In genomic region chr6:3088446-3088845, GRCh38 we compare ENCODE assay signal across 12 cellular contexts. TPM values are rescaled to one million over a fixed set of nuclear protein-coding genes. Genes with fewer than 3 reads are reported as not detected.
DNase-seq lines count a peak whose midpoint lies in the region; ATAC-seq and TF ChIP-seq lines count a peak whose summit lies in the region.
"Had no signal": no experiment of that assay in that cellular context is flagged by ENCODE, and none has a peak within 500 bp of the region (broad histone marks: within the 10 kb centered on the region; RNA-seq: fewer than 3 reads in every experiment).

No MANE protein-coding gene starts in this region.

- no peaks in the 10 kb centered on the region for H3K27me3 Mint-ChIP-seq in activated CD8-positive, alpha-beta T cell treated with anti-CD3 and anti-CD28 coated beads, Interleukin-2, amount 10 ng/mL, durations not matched to agents 7 days and 5 days (ENCODE audit: low read depth)

- POLR2A ChIA-PET in activated CD8-positive, alpha-beta T cell treated with anti-CD3 and anti-CD28 coated beads, Interleukin-2, amount 10 ng/mL, durations not matched to agents 7 days and 5 days (lab: Charles Lee): no interaction called here

- peak overlapping the region in 8 of 12 donors; percentile 14 to 73 (median 34) for H3K27ac ChIP-seq in heart left ventricle
- H3K27ac ChIP-seq: body of pancreas had no signal

- H3K36me3 ChIP-seq in heart left ventricle: peaks cover 0 to 72% (median 71%) of the 10 kb centered on the region in 9 donors
- peaks cover 27% of the 10 kb centered on the region for H3K36me3 ChIP-seq in skeletal muscle satellite cell (ENCODE audit: insufficient read depth, low read length)

- peaks cover 58% of the 10 kb centered on the region for H3K36me3 Mint-ChIP-seq in activated CD8-positive, alpha-beta T cell treated with anti-CD3 and anti-CD28 coated beads, Interleukin-2, amount 10 ng/mL, durations not matched to agents 7 days and 5 days (ENCODE audit: low read depth)

- H3K4me3 ChIP-seq in heart left ventricle (no peak overlapping the region), skeletal muscle satellite cell (ENCODE audit: low read length) (no peak overlapping the region)
- H3K4me3 ChIP-seq: body of pancreas had no signal

- TF ChIP-seq CTCF in heart left ventricle (IDR thresholded peaks at IDR 0.05): no peak

- H3K4me3 Mint-ChIP-seq in activated CD8-positive, alpha-beta T cell treated with anti-CD3 and anti-CD28 coated beads, Interleukin-2, amount 10 ng/mL, durations not matched to agents 7 days and 5 days: no peak overlapping the region

- H3K27ac Mint-ChIP-seq in activated CD8-positive, alpha-beta T cell treated with anti-CD3 and anti-CD28 coated beads, Interleukin-2, amount 10 ng/mL, durations not matched to agents 7 days and 5 days: peak overlapping the region; percentile 52

- H3K4me1 ChIP-seq in heart left ventricle: peaks cover 0 to 8% (median 0%) of the 10 kb centered on the region in 12 donors
- H3K4me1 ChIP-seq in skeletal muscle satellite cell (ENCODE audit: control insufficient read depth, insufficient read depth, low read length): peaks cover 13% of the 10 kb centered on the region
- H3K4me1 ChIP-seq: body of pancreas had no signal

- DNase-seq in HT1080 (ENCODE audit: low read depth) (peak; percentile 19), heart left ventricle (peak in 1 of 5 donors; percentile 16), SHP77 (lab: John Stamatoyannopoulos, UW) (no peak)
- no peak for DNase-seq in activated CD8-positive, alpha-beta T cell treated with anti-CD3 and anti-CD28 coated beads, Interleukin-2, amount 10 ng/mL, durations not matched to agents 7 days and 5 days
- DNase-seq: activated CD4-positive, alpha-beta T cell treated with anti-CD3 and anti-CD28 coated beads, Interleukin-2, amount 50 U/mL, for 4 hours; body of pancreas; GOT3; Karpas-422; NCI-H526 had no signal

- no peak overlapping the region for H3K9ac ChIP-seq in skeletal muscle satellite cell (ENCODE audit: low read depth, low read length)

- no peak for TF ChIP-seq POLR2A in heart left ventricle (IDR thresholded peaks at IDR 0.05)

- CTCF ChIA-PET in activated CD8-positive, alpha-beta T cell treated with anti-CD3 and anti-CD28 coated beads, Interleukin-2, amount 10 ng/mL, durations not matched to agents 7 days and 5 days (lab: Charles Lee): no interaction called here

- no peaks in the 10 kb centered on the region for H3K27me3 ChIP-seq in heart left ventricle
- H3K27me3 ChIP-seq in skeletal muscle satellite cell (ENCODE audit: control insufficient read depth, insufficient read depth, low read length): no peaks in the 10 kb centered on the region
- H3K27me3 ChIP-seq: body of pancreas had no signal

- no peaks in the 10 kb centered on the region for H3K9me3 Mint-ChIP-seq in activated CD8-positive, alpha-beta T cell treated with anti-CD3 and anti-CD28 coated beads, Interleukin-2, amount 10 ng/mL, durations not matched to agents 7 days and 5 days (ENCODE audit: insufficient read depth)

- WGBS in heart left ventricle, 4 donors: 69 to 88% (median 83%) methylated on average over 4 of the region's 4 CpGs

- H3K9me3 ChIP-seq in heart left ventricle: no peaks in the 10 kb centered on the region
- H3K9me3 ChIP-seq in skeletal muscle satellite cell (replicated peaks; ENCODE audit: low read length): no peaks in the 10 kb centered on the region
- H3K9me3 ChIP-seq: body of pancreas had no signal

- peak; percentile 36 for ATAC-seq in activated CD8-positive, alpha-beta T cell treated with anti-CD3 and anti-CD28 coated beads, Interleukin-2, amount 10 ng/mL, durations not matched to agents 7 days and 5 days
- ATAC-seq in heart left ventricle (peak; percentile 49 to 75 (median 64)), GM18498 (IDR thresholded peaks at IDR 0.05; ENCODE audit: unreplicated experiment) (no peak), GM18873 (IDR thresholded peaks at IDR 0.05; ENCODE audit: low FRiP score, unreplicated experiment) (no peak)
- ATAC-seq: body of pancreas had no signal

- intact Hi-C loops in heart left ventricle (cut with DNase I): no loop called here

- H3K4me2 ChIP-seq in skeletal muscle satellite cell (ENCODE audit: low read length): peak overlapping the region; percentile 10

- H3K4me1 Mint-ChIP-seq in activated CD8-positive, alpha-beta T cell treated with anti-CD3 and anti-CD28 coated beads, Interleukin-2, amount 10 ng/mL, durations not matched to agents 7 days and 5 days (ENCODE audit: low read depth): peaks cover 14% of the 10 kb centered on the region

RNA-seq across cellular contexts. Expression of gene RIPK1, which starts 20.2 kb away (rescaled TPM):
- 11.5 and 17.2 TPM in 2 replicates for total RNA-seq in HT1080 (2014; rRNA removed; shearing (Covaris generic))
- polyA plus RNA-seq in HT1080 (2015; cell fraction: cytosol; rRNA removed): 12.8 TPM in 2 replicates
- 19.7 and 20.3 TPM in 2 replicates for polyA plus RNA-seq in HT1080 (2015; cell fraction: nucleus; rRNA removed)
- total RNA-seq in activated CD8-positive, alpha-beta T cell treated with anti-CD3 and anti-CD28 coated beads, Interleukin-2, amount 10 ng/mL, durations not matched to agents 7 days and 5 days: 10 to 100 TPM; 28.0 to 28.1 TPM
- 10 to 100 TPM in 3 of 9 donors, 1 to 10 TPM in 6; 5.3 to 16.3 (median 7.1) TPM for total RNA-seq in heart left ventricle
- 1 to 10 TPM; 5.5 to 8.0 TPM for polyA plus RNA-seq in heart left ventricle
- total RNA-seq in skeletal muscle satellite cell (2012; rRNA removed): 12.2 and 13.9 TPM in 2 replicates

RNA-seq across cellular contexts. Expression of gene BPHL, which starts 30.1 kb away (rescaled TPM):
- 4.6 and 8.0 TPM in 2 replicates for total RNA-seq in HT1080 (2014; rRNA removed; shearing (Covaris generic))
- polyA plus RNA-seq in HT1080 (2015; cell fraction: cytosol; rRNA removed): 4.8 and 5.1 TPM in 2 replicates
- 13.6 and 18.5 TPM in 2 replicates for polyA plus RNA-seq in HT1080 (2015; cell fraction: nucleus; rRNA removed)
- 1 to 10 TPM; 5.5 to 8.0 TPM for total RNA-seq in activated CD8-positive, alpha-beta T cell treated with anti-CD3 and anti-CD28 coated beads, Interleukin-2, amount 10 ng/mL, durations not matched to agents 7 days and 5 days
- 10 to 100 TPM; 11.5 to 38.2 (median 17.2) TPM for total RNA-seq in heart left ventricle
- 10 to 100 TPM in 1 of 2 donors, 1 to 10 TPM in 1; 4.8 to 13.3 TPM for polyA plus RNA-seq in heart left ventricle
- total RNA-seq in skeletal muscle satellite cell (2012; rRNA removed): 9.6 and 14.6 TPM in 2 replicates

Comparison
In these comparisons a context has a peak if more than half of its experiments do, and no peak if none do; other contexts are left out.
1. ATAC-seq: peak in activated CD8-positive, alpha-beta T cell treated with anti-CD3 and anti-CD28 coated beads, Interleukin-2, amount 10 ng/mL, durations not matched to agents 7 days and 5 days (single experiment) and heart left ventricle (4 of 4); none in GM18498 (single experiment) and GM18873 (single experiment).